Comparison of ENCODE assay signal across 8 cellular contexts in the genomic region with DNA sequence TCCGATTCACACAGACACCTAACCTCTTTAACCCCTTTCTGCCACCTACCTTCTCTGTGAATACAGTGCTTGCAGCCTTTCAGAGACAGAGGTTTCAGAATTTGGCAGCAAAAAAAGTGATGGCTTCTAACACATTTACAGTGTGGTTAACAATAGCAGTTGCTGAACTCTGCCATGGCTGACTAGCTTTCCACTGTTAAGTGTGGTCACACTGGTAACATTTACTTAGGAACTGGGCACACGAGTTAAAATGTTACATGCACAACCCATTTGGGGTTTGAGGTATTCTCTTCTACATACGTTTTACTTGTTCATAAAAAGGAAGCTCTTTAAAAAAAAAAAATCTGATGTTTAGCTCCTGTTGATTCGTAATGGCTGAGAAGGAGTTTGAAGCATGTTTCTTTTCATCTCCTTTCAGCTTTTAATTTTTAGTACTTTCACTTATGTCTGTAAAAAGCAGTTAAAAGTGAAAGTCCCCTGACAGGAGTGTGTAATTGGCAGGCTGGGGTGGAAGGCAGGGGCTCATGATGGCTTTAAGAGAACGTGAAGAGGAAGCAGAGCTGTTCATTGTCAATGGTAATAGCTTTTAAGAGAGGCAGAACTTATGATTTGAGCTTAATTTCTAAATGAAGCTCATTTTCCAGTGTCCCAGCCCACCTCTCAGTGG.
DNase-seq lines count a peak whose midpoint lies in the region; ATAC-seq and TF ChIP-seq lines count a peak whose summit lies in the region.

No MANE protein-coding gene starts in this region.

- no peak for TF ChIP-seq CTCF in kidney epithelial cell (IDR thresholded peaks at IDR 0.05; ENCODE audit: insufficient read depth, low read length, poor library complexity, severe bottlenecking)

- H3K4me3 ChIP-seq in kidney epithelial cell (ENCODE audit: low read depth, low read length): no peak overlapping the region

- H3K27ac ChIP-seq in substantia nigra (ENCODE audit: low read depth, low read length, poor library complexity, severe bottlenecking): no peak overlapping the region

- no peaks in the 10 kb centered on the region for H3K36me3 ChIP-seq in kidney epithelial cell (ENCODE audit: control insufficient read depth, insufficient read depth, low read length)

- peak; percentile 38 for DNase-seq in kidney epithelial cell (ENCODE audit: low read depth)
- DNase-seq in NCI-H226: no peak
- no peak for DNase-seq in substantia nigra (lab: John Stamatoyannopoulos, UW)
- no peak for DNase-seq in NCI-H2196 treated with DMSO at 0.1 percent for 48 hours (lab: John Stamatoyannopoulos, UW; ENCODE audit: unreplicated experiment)
- DNase-seq in foreskin melanocyte: no peak

- H3K27me3 ChIP-seq in kidney epithelial cell (ENCODE audit: control insufficient read depth, insufficient read depth, low read length): no peaks in the 10 kb centered on the region

- peak; percentile 81 for ATAC-seq in GM18502 (IDR thresholded peaks at IDR 0.05; ENCODE audit: poor library complexity, unreplicated experiment)
- peak; percentile 88 for ATAC-seq in GM21423 (IDR thresholded peaks at IDR 0.05; ENCODE audit: unreplicated experiment)
- peak; percentile 90 for ATAC-seq in HG03354 (IDR thresholded peaks at IDR 0.05; ENCODE audit: poor library complexity, severe bottlenecking, unreplicated experiment)
